In the genomic region with DNA sequence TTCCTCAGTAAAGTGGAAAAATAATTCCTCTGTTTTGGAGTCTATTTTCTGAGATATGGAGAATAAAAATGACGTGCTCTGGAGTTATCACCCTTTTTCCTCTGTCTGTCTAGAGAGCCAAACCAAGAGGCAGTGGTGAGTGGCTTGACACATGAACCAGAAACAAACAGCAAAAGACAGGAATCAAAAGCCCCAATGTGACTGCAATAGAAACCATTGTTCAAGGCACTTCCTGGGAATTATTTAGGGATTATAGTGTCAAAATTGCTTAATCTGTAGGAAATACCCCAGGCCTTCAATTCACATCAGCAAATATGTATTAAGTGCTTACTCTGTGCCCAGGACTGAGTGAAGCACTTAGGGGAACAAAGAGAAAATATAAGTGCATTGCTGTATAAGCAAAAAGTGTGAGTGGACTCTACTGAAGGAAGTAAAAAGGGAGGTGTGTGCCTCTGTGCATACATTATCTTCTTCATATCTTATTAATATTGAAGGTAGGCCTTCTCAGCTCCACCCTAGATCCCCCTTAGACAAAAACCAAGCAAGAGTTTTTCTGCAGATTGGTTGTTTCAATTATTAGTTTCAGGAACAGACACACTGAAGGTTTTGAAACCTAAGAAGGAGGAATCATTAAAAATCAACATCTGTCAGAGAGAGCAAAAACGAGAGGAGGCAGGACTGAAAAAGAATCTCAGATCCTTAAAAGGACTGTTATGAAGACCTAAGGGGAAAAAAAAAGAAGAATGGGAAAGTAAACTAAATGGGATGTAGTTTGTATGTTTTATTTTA, we compare ENCODE assay signal across 16 cellular contexts.
DNase-seq lines count a peak whose midpoint lies in the region; ATAC-seq and TF ChIP-seq lines count a peak whose summit lies in the region.
"Had no signal": no experiment of that assay in that cellular context is flagged by ENCODE, and none has a peak within 500 bp of the region (broad histone marks: within the 10 kb centered on the region; RNA-seq: fewer than 3 reads in every experiment).

No MANE protein-coding gene starts in this region.

- TF ChIP-seq CTCF in OCI-LY3 (IDR thresholded peaks at IDR 0.05; ENCODE audit: low read depth, low read length) = no peak

- peak overlapping the region; percentile 87 for H3K27ac ChIP-seq in OCI-LY3 (ENCODE audit: low read length)
- no peak overlapping the region for H3K27ac ChIP-seq in mesenchymal stem cell (ENCODE audit: low read length, poor library complexity, severe bottlenecking)
- no peak overlapping the region for H3K27ac ChIP-seq in Karpas-422 (ENCODE audit: low read length)

- no peak overlapping the region for H2BK12ac ChIP-seq in mesenchymal stem cell (ENCODE audit: low read length in 2 of 2)

- H2BK15ac ChIP-seq in mesenchymal stem cell (ENCODE audit: low read depth, poor library complexity, severe bottlenecking) = no peak overlapping the region

- peak overlapping the region; percentile 35 for H2AFZ ChIP-seq in OCI-LY3 (ENCODE audit: low read depth, low read length)
- no peak overlapping the region for H2AFZ ChIP-seq in mesenchymal stem cell (ENCODE audit: low read depth, low read length)
- H2AFZ ChIP-seq in Karpas-422 (ENCODE audit: low read length) = no peak overlapping the region
- H2AFZ ChIP-seq: GM23338 had no signal

- H3K4me2 ChIP-seq in OCI-LY3 (ENCODE audit: low read length) (peak overlapping the region; percentile 63), mesenchymal stem cell (ENCODE audit: low read length, poor library complexity, severe bottlenecking) (no peak overlapping the region), Karpas-422 (ENCODE audit: low read depth, low read length, poor library complexity, severe bottlenecking) (no peak overlapping the region)
- H3K4me2 ChIP-seq: GM23338 had no signal

- H3K9ac ChIP-seq in OCI-LY3 (ENCODE audit: low read length) (peak overlapping the region; percentile 54), mesenchymal stem cell (ENCODE audit: low read length) (no peak overlapping the region), Karpas-422 (ENCODE audit: low read length) (no peak overlapping the region)

- H2BK120ac ChIP-seq in mesenchymal stem cell (ENCODE audit: low read depth, low read length) = no peak overlapping the region

- no peaks in the 10 kb centered on the region for H3K36me3 ChIP-seq in OCI-LY3 (replicated peaks; ENCODE audit: low read depth, low read length)
- H3K36me3 ChIP-seq in mesenchymal stem cell (ENCODE audit: control insufficient read depth in 1 of 2, insufficient read depth in 2 of 2, low read depth in 1 of 2, low read length in 2 of 2) = no peaks in the 10 kb centered on the region
- no peaks in the 10 kb centered on the region for H3K36me3 ChIP-seq in Karpas-422 (ENCODE audit: insufficient read depth, low read length)

- H3K4ac ChIP-seq in mesenchymal stem cell (ENCODE audit: low read depth in 1 of 2, low read length in 2 of 2) = no peak overlapping the region

- no peaks in the 10 kb centered on the region; the same call in 1 of the 2 replicates for H3K9me2 ChIP-seq in Karpas-422 (replicated peaks; ENCODE audit: insufficient read depth, low read length)

- H3K4me1 ChIP-seq in OCI-LY3 (ENCODE audit: low read length) (peaks cover 32% of the 10 kb centered on the region), mesenchymal stem cell (ENCODE audit: control insufficient read depth, insufficient read depth, low read depth, low read length) (peaks cover 3% of the 10 kb centered on the region), Karpas-422 (ENCODE audit: low read length) (peaks cover under 1% of the 10 kb centered on the region)

- no peak overlapping the region for H4K91ac ChIP-seq in mesenchymal stem cell (ENCODE audit: low read length)

- no peak overlapping the region for H3K18ac ChIP-seq in mesenchymal stem cell (ENCODE audit: low read depth in 1 of 2, low read length in 2 of 2)

- H3K14ac ChIP-seq in mesenchymal stem cell (ENCODE audit: low read length in 2 of 2) = no peak overlapping the region

- no peak overlapping the region for H2BK5ac ChIP-seq in mesenchymal stem cell (ENCODE audit: low read depth, low read length, poor library complexity, severe bottlenecking)

- H3K79me1 ChIP-seq in mesenchymal stem cell (replicated peaks; ENCODE audit: low read length, poor library complexity, severe bottlenecking) = no peaks in the 10 kb centered on the region

- H4K20me1 ChIP-seq in OCI-LY3 (ENCODE audit: insufficient read depth, low read length) (no peaks in the 10 kb centered on the region), Karpas-422 (ENCODE audit: insufficient read depth, low read depth, low read length) (no peaks in the 10 kb centered on the region)

- H2AK5ac ChIP-seq in mesenchymal stem cell (ENCODE audit: low read length, severe bottlenecking) = no peak overlapping the region

- H3K9me3 ChIP-seq in OCI-LY3 (ENCODE audit: insufficient read depth, low read length) (no peaks in the 10 kb centered on the region), mesenchymal stem cell (ENCODE audit: control insufficient read depth, low read length) (no peaks in the 10 kb centered on the region), Karpas-422 (ENCODE audit: low read length) (no peaks in the 10 kb centered on the region)

- DNase-seq in Daoy (ENCODE audit: low read depth) (peak; percentile 20), mesenchymal stem cell (peak; percentile 11), Karpas-422 (no peak), hypothalamus (lab: John Stamatoyannopoulos, UW) (no peak)
- no peak for DNase-seq in stimulated activated CD4-positive, alpha-beta T cell treated with anti-CD3 and anti-CD28 coated beads, Interleukin-15, amount 100 ng/mL, for 24 hours
- DNase-seq in activated T-cell treated with anti-CD3 and anti-CD28 coated beads, Interleukin-2, amount 50 U/mL, for 48 hours = no peak
- DNase-seq: activated CD4-positive, alpha-beta T cell treated with anti-CD3 and anti-CD28 coated beads, Interleukin-2, amount 50 U/mL, for 1 hour; activated effector memory CD4-positive, alpha-beta T cell treated with anti-CD3 and anti-CD28 coated beads, Interleukin-2, amount 50 U/mL, for 16 hours; central memory CD4-positive, alpha-beta T cell; DND-41; kidney; NCI-H2081 treated with DMSO at 0.1 percent for 48 hours had no signal

- peak; percentile 65 for ATAC-seq in GM19463 (IDR thresholded peaks at IDR 0.05; ENCODE audit: unreplicated experiment)
- ATAC-seq: GM23338, K562 had no signal

- 36% methylated on average over 2 of the region's 2 CpGs for WGBS in mesenchymal stem cell

- H3K79me2 ChIP-seq in OCI-LY3 (ENCODE audit: low read length) = no peaks in the 10 kb centered on the region
- no peaks in the 10 kb centered on the region for H3K79me2 ChIP-seq in Karpas-422 (ENCODE audit: low read length)

- no peak overlapping the region for H3K23ac ChIP-seq in mesenchymal stem cell (ENCODE audit: low read length in 2 of 2)

- H3K4me3 ChIP-seq in OCI-LY3 (ENCODE audit: low read length) (peak overlapping the region; percentile 44), mesenchymal stem cell (ENCODE audit: insufficient read depth in 1 of 2, low read depth in 1 of 2, low read length in 2 of 2) (no peak overlapping the region), Karpas-422 (ENCODE audit: low read length) (no peak overlapping the region)
- H3K4me3 ChIP-seq: GM23338, K562 had no signal

- H4K8ac ChIP-seq in mesenchymal stem cell (ENCODE audit: low read length) = no peak overlapping the region

- no peaks in the 10 kb centered on the region for H3K27me3 ChIP-seq in OCI-LY3 (ENCODE audit: low read depth, low read length)
- H3K27me3 ChIP-seq in mesenchymal stem cell (ENCODE audit: control insufficient read depth in 1 of 2, insufficient read depth in 1 of 2, low read length in 2 of 2) = peaks cover 0 to 7% of the 10 kb centered on the region in 2 experiments
- no peaks in the 10 kb centered on the region for H3K27me3 ChIP-seq in Karpas-422 (ENCODE audit: low read length)

Comparison
In these comparisons a context has a peak if more than half of its experiments do, and no peak if none do; other contexts are left out.
1. DNase-seq: peak in Daoy (single experiment) and mesenchymal stem cell (single experiment); none in stimulated activated CD4-positive, alpha-beta T cell treated with anti-CD3 and anti-CD28 coated beads, Interleukin-15, amount 100 ng/mL, for 24 hours (single experiment), Karpas-422 (single experiment), hypothalamus (0 of 51) and activated T-cell treated with anti-CD3 and anti-CD28 coated beads, Interleukin-2, amount 50 U/mL, for 48 hours (0 of 2).